In genomic region chr2:181876614-181877063, GRCh38 we compare ENCODE assay signal across 12 cellular contexts. TPM values are rescaled to one million over a fixed set of nuclear protein-coding genes. Genes with fewer than 3 reads are reported as not detected.
DNase-seq lines count a peak whose midpoint lies in the region; ATAC-seq and TF ChIP-seq lines count a peak whose summit lies in the region.
"Had no signal": no experiment of that assay in that cellular context is flagged by ENCODE, and none has a peak within 500 bp of the region (broad histone marks: within the 10 kb centered on the region; RNA-seq: fewer than 3 reads in every experiment).

No MANE protein-coding gene starts in this region.

- no peak overlapping the region for H3K27ac ChIP-seq in RWPE1
- peak overlapping the region; percentile 37 for H3K27ac ChIP-seq in suprapubic skin
- H3K27ac ChIP-seq: neutrophil, testis had no signal

- CTCF ChIA-PET in RWPE1 (lab: Yijun Ruan, JAX), result no interaction called here

- H3K4me3 ChIP-seq in fibroblast of villous mesenchyme (ENCODE audit: low read depth, low read length) (no peak overlapping the region), suprapubic skin (no peak overlapping the region)
- H3K4me3 ChIP-seq: testis had no signal

- 27% methylated on average over 2 of the region's 2 CpGs for WGBS in suprapubic skin

- peaks cover 6% of the 10 kb centered on the region for H3K4me1 ChIP-seq in suprapubic skin
- H3K4me1 ChIP-seq: testis had no signal

- POLR2A ChIA-PET in RWPE1 (lab: Yijun Ruan, JAX; ENCODE audit: low non-redundant PET), result no interaction called here

- no peaks in the 10 kb centered on the region for H3K9me3 ChIP-seq in suprapubic skin
- H3K9me3 ChIP-seq: neutrophil, testis had no signal

- no peaks in the 10 kb centered on the region for H3K36me3 ChIP-seq in suprapubic skin
- H3K36me3 ChIP-seq: neutrophil had no signal

- TF ChIP-seq CTCF in RWPE1 (conservative IDR thresholded peaks at IDR 0.05; ENCODE audit: low read depth) (no peak), fibroblast of villous mesenchyme (IDR thresholded peaks at IDR 0.05; ENCODE audit: insufficient read depth, low read depth, low read length) (no peak), suprapubic skin (IDR thresholded peaks at IDR 0.05) (no peak)

- H3K27me3 ChIP-seq in suprapubic skin, result no peaks in the 10 kb centered on the region
- H3K27me3 ChIP-seq: neutrophil, testis had no signal

- no peak for TF ChIP-seq EP300 in suprapubic skin (IDR thresholded peaks at IDR 0.05)

- ATAC-seq in GM21576 (IDR thresholded peaks at IDR 0.05; ENCODE audit: unreplicated experiment), result no peak

- DNase-seq in SIG-M5 treated with dmso at 0.1 percent for 504 hours (lab: John Stamatoyannopoulos, UW; ENCODE audit: unreplicated experiment), result peak; percentile 30
- no peak for DNase-seq in SIG-M5 (lab: John Stamatoyannopoulos, UW)
- DNase-seq in RWPE1 (ENCODE audit: low spot score), result peak; percentile 68
- DNase-seq in fibroblast of villous mesenchyme (ENCODE audit: low read depth), result peak; percentile 83
- no peak for DNase-seq in suprapubic skin (ENCODE audit: low spot score in 2 of 2)
- no peak for DNase-seq in amygdala (lab: John Stamatoyannopoulos, UW)
- DNase-seq in midbrain (lab: John Stamatoyannopoulos, UW), result no peak
- DNase-seq: NCI-H82; stimulated activated CD4-positive, alpha-beta T cell treated with anti-CD3 and anti-CD28 coated beads, Interleukin-2, amount 100 ng/mL, for 48 hours; testis had no signal

- TF ChIP-seq POLR2A in suprapubic skin (IDR thresholded peaks at IDR 0.05), result no peak

RNA-seq across cellular contexts. Expression of gene ITPRID2, which starts 14.9 kb away (rescaled TPM):
- 213 and 301 TPM in 2 replicates for total RNA-seq in fibroblast of villous mesenchyme
- 100 to 1,000 TPM; 172 to 288 (median 242) TPM for total RNA-seq in suprapubic skin

Comparison
In these comparisons a context has a peak if more than half of its experiments do, and no peak if none do; other contexts are left out.
1. DNase-seq: peak in SIG-M5 treated with dmso at 0.1 percent for 504 hours (single experiment), RWPE1 (single experiment) and fibroblast of villous mesenchyme (single experiment); none in SIG-M5 (single experiment), suprapubic skin (0 of 2), amygdala (0 of 56) and midbrain (single experiment).